In the genomic region with DNA sequence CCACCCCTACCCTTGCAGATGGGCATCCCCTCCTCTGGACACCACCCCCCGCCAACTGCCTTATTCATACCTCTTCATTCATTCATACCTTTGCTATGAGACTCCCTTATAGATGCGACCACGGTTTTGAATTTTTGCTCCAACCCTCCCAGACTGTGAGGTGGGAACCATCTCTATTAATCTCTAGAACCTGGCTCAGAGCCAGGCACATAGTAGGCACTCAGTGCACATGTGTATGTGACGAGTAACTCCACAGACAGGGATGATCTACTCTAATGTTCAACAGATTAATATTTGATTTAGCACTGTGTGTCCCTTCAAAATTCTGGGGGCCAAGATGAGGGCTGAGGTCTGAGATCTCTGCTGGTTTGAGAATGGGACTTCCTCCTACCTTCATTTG, we compare ENCODE assay signal across 8 cellular contexts.
"Had no signal": no experiment of that assay in that cellular context is flagged by ENCODE, and none has a peak within 500 bp of the region (broad histone marks: within the 10 kb centered on the region; RNA-seq: fewer than 3 reads in every experiment).

No MANE protein-coding gene starts in this region.

- DNase-seq: GDM1, GF-D8 had no signal

- H3K4me3 ChIP-seq: GM12878 had no signal

- FAIRE-seq: G401.6, GM12878, GM12891, GM12892, GM18507, GM19239 had no signal

- ATAC-seq: GM12878 had no signal
